ENCODE assay signal across 1 cellular context in the genomic region with DNA sequence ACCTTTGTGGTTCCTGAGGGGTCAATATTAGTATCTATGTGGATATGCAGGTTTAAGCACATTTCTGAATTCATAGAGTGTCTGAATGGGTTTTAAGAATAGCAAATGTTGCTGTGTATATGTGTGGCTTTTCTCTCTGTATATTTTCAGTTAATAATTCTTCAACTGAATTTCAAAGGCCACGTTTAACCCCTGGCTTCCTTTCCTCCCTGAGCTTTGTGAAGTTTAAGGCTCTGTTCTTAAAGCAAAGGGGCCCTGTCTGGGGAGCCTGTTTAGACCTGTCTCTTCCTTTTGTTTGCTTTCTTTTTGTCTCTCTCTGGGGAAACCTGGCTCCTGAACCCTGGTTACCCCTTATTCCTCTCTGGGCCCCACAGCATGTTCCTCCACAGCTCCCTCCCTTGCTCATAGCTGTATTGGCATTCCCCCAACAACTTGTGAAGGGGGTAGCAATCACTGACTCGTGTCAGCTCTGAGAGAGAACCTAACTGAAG.
TF ChIP-seq lines count a peak whose summit lies in the region.

No MANE protein-coding gene starts in this region.

TF ChIP-seq in HepG2, 621 proteins besides CTCF, POLR2A, EP300 and RAD21 (continued from another document):
- TF ChIP-seq, protein P1, sequence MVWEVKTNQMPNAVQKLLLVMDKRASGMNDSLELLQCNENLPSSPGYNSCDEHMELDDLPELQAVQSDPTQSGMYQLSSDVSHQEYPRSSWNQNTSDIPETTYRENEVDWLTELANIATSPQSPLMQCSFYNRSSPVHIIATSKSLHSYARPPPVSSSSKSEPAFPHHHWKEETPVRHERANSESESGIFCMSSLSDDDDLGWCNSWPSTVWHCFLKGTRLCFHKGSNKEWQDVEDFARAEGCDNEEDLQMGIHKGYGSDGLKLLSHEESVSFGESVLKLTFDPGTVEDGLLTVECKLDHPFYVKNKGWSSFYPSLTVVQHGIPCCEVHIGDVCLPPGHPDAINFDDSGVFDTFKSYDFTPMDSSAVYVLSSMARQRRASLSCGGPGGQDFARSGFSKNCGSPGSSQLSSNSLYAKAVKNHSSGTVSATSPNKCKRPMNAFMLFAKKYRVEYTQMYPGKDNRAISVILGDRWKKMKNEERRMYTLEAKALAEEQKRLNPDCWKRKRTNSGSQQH (CRISPR knock-in tag; IDR thresholded peaks at IDR 0.05; ENCODE audit: low read depth): no peak
- TF ChIP-seq, protein P2, sequence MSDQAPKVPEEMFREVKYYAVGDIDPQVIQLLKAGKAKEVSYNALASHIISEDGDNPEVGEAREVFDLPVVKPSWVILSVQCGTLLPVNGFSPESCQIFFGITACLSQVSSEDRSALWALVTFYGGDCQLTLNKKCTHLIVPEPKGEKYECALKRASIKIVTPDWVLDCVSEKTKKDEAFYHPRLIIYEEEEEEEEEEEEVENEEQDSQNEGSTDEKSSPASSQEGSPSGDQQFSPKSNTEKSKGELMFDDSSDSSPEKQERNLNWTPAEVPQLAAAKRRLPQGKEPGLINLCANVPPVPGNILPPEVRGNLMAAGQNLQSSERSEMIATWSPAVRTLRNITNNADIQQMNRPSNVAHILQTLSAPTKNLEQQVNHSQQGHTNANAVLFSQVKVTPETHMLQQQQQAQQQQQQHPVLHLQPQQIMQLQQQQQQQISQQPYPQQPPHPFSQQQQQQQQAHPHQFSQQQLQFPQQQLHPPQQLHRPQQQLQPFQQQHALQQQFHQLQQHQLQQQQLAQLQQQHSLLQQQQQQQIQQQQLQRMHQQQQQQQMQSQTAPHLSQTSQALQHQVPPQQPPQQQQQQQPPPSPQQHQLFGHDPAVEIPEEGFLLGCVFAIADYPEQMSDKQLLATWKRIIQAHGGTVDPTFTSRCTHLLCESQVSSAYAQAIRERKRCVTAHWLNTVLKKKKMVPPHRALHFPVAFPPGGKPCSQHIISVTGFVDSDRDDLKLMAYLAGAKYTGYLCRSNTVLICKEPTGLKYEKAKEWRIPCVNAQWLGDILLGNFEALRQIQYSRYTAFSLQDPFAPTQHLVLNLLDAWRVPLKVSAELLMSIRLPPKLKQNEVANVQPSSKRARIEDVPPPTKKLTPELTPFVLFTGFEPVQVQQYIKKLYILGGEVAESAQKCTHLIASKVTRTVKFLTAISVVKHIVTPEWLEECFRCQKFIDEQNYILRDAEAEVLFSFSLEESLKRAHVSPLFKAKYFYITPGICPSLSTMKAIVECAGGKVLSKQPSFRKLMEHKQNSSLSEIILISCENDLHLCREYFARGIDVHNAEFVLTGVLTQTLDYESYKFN (CRISPR knock-in tag; conservative IDR thresholded peaks at IDR 0.05): peak; percentile 65
- no peak for TF ChIP-seq SKI (IDR thresholded peaks at IDR 0.05; ENCODE audit: partially characterized antibody)
- TF ChIP-seq CC2D1A (CRISPR knock-in tag; IDR thresholded peaks at IDR 0.05): no peak
- TF ChIP-seq AGO1 (IDR thresholded peaks at IDR 0.05; ENCODE audit: low read depth, low read length, poor library complexity, severe bottlenecking): no peak
- TF ChIP-seq, protein P3, sequence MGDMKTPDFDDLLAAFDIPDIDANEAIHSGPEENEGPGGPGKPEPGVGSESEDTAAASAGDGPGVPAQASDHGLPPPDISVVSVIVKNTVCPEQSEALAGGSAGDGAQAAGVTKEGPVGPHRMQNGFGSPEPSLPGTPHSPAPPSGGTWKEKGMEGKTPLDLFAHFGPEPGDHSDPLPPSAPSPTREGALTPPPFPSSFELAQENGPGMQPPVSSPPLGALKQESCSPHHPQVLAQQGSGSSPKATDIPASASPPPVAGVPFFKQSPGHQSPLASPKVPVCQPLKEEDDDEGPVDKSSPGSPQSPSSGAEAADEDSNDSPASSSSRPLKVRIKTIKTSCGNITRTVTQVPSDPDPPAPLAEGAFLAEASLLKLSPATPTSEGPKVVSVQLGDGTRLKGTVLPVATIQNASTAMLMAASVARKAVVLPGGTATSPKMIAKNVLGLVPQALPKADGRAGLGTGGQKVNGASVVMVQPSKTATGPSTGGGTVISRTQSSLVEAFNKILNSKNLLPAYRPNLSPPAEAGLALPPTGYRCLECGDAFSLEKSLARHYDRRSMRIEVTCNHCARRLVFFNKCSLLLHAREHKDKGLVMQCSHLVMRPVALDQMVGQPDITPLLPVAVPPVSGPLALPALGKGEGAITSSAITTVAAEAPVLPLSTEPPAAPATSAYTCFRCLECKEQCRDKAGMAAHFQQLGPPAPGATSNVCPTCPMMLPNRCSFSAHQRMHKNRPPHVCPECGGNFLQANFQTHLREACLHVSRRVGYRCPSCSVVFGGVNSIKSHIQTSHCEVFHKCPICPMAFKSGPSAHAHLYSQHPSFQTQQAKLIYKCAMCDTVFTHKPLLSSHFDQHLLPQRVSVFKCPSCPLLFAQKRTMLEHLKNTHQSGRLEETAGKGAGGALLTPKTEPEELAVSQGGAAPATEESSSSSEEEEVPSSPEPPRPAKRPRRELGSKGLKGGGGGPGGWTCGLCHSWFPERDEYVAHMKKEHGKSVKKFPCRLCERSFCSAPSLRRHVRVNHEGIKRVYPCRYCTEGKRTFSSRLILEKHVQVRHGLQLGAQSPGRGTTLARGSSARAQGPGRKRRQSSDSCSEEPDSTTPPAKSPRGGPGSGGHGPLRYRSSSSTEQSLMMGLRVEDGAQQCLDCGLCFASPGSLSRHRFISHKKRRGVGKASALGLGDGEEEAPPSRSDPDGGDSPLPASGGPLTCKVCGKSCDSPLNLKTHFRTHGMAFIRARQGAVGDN (CRISPR knock-in tag; IDR thresholded peaks at IDR 0.05): no peak
- TF ChIP-seq RFXAP (CRISPR knock-in tag; IDR thresholded peaks at IDR 0.05; ENCODE audit: borderline replicate concordance): no peak
- no peak for TF ChIP-seq SSRP1 (CRISPR knock-in tag; IDR thresholded peaks at IDR 0.05)
- TF ChIP-seq HNF4G (IDR thresholded peaks at IDR 0.05; ENCODE audit: borderline replicate concordance, low read depth, low read length): no peak
- no peak for TF ChIP-seq HNF4G (CRISPR knock-in tag; IDR thresholded peaks at IDR 0.05; ENCODE audit: borderline replicate concordance, low read depth)
- TF ChIP-seq, protein P4, sequence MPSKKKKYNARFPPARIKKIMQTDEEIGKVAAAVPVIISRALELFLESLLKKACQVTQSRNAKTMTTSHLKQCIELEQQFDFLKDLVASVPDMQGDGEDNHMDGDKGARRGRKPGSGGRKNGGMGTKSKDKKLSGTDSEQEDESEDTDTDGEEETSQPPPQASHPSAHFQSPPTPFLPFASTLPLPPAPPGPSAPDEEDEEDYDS (CRISPR knock-in tag; IDR thresholded peaks at IDR 0.05): no peak
- TF ChIP-seq NFIC (IDR thresholded peaks at IDR 0.05; ENCODE audit: low read length): no peak
- TF ChIP-seq RBM39 (IDR thresholded peaks at IDR 0.05; ENCODE audit: low read depth, low read length, poor library complexity, severe bottlenecking): no peak
- TF ChIP-seq ZZZ3 (CRISPR knock-in tag; IDR thresholded peaks at IDR 0.05; ENCODE audit: borderline replicate concordance): no peak
- TF ChIP-seq NFRKB (IDR thresholded peaks at IDR 0.05): no peak
